Comparison of ENCODE assay signal across 1 cellular context in the genomic region with DNA sequence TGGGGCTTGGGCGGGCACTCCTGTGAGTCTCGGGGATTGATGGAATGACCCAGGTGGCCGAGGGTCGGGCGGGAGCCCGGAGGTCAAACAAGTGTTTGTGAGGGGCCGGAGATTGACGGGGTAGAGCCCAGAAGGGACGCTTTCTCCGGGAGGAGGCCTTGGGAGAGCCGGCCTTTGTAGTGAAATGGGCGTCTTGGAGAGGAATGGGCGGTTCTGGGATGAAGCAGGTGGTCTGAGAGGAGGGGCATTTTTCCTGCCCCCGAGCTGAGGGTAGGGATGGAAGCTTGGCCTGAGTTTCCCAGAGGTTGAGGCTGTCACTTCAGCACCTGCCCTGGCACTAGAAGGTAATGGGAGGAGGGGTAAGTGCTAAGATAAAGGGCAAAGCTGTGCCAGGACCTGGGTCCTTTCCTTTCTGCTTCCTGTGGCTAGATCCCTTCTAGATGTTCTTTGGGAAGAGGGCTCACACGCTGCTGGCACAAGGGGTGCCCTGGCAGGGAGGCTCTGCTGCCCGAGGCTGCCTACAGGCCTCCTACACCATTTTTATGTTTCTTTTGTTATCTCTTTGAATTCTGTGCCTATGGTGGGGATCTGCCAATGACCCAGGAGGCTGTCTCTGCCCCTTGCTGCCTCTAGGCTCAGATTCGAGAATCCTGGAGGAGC.
TF ChIP-seq lines count a peak whose summit lies in the region.

No MANE protein-coding gene starts in this region.

TF ChIP-seq in HepG2, 621 proteins besides CTCF, POLR2A, EP300 and RAD21:
- TF ChIP-seq KDM2A (CRISPR knock-in tag; IDR thresholded peaks at IDR 0.05; ENCODE audit: borderline replicate concordance, low read depth) (0 out of 2 replicates have a peak, but pooled peaks have one; percentile 12), ZNF749 (CRISPR knock-in tag; IDR thresholded peaks at IDR 0.05; ENCODE audit: borderline replicate concordance) (no peak), ZBTB14 (CRISPR knock-in tag; IDR thresholded peaks at IDR 0.05) (peak; percentile 2; the same call in 1 of the 2 replicates), PTBP1 (IDR thresholded peaks at IDR 0.05; ENCODE audit: low read depth, low read length, poor library complexity, severe bottlenecking) (no peak), ZBTB40 (IDR thresholded peaks at IDR 0.05) (no peak), ZBTB40 (CRISPR knock-in tag; IDR thresholded peaks at IDR 0.05) (0 out of 2 replicates have a peak, but pooled peaks have one; percentile 27), MTA1 (CRISPR knock-in tag; IDR thresholded peaks at IDR 0.05; ENCODE audit: borderline replicate concordance) (no peak), ISL2 (CRISPR knock-in tag; IDR thresholded peaks at IDR 0.05) (no peak)
